10 cellular contexts compared by ENCODE assay signal in genomic region chr16:8863594-8864424, GRCh38. TPM values are rescaled to one million over a fixed set of nuclear protein-coding genes. Genes with fewer than 3 reads are reported as not detected.
DNase-seq lines count a peak whose midpoint lies in the region; ATAC-seq and TF ChIP-seq lines count a peak whose summit lies in the region.
"Had no signal": no experiment of that assay in that cellular context is flagged by ENCODE, and none has a peak within 500 bp of the region (broad histone marks: within the 10 kb centered on the region; RNA-seq: fewer than 3 reads in every experiment).

No MANE protein-coding gene starts in this region.

- H3K27ac ChIP-seq in RWPE1: peak overlapping the region; percentile 92

- TF ChIP-seq POLR2A in GM19193 (IDR thresholded peaks at IDR 0.05; ENCODE audit: extremely low read depth, insufficient read depth, insufficient read length): peak; percentile 6

- ATAC-seq in GM19463 (IDR thresholded peaks at IDR 0.05; ENCODE audit: unreplicated experiment) (no peak), HG02610 (IDR thresholded peaks at IDR 0.05; ENCODE audit: unreplicated experiment) (no peak)

- intact Hi-C loops in head of caudate nucleus (cut with DNase I): loop anchor here (10.0 kb wide), 1 partner anchor 189 kb away; the partner anchor contains the start of gene ABAT

- CTCF ChIA-PET in RWPE1 (lab: Yijun Ruan, JAX): interaction anchor here (0.9 to 1.0 kb wide), 2 partner anchors 16 to 17 kb away, joined by 3 read pairs; no protein-coding TSS in a partner anchor

- no peak for TF ChIP-seq CTCF in RWPE1 (conservative IDR thresholded peaks at IDR 0.05; ENCODE audit: low read depth)

- DNase-seq in RWPE1 (ENCODE audit: low spot score) (no peak), head of caudate nucleus (peak; percentile 77 to 97 (median 90)), renal cortical epithelial cell (ENCODE audit: low read depth) (peak; percentile 58), activated gamma-delta T cell treated with Interleukin-2 at 50 U/mL for 16 hours (no peak), cortex of kidney (lab: John Stamatoyannopoulos, UW) (no peak)
- DNase-seq: activated T-cell treated with anti-CD3 and anti-CD28 coated beads, Interleukin-2, amount 50 U/mL, for 48 hours had no signal

- POLR2A ChIA-PET in RWPE1 (lab: Yijun Ruan, JAX; ENCODE audit: low non-redundant PET): interaction anchor here (1.0 kb wide), 1 partner anchor 9 kb away, joined by 3 read pairs; no protein-coding TSS in a partner anchor

RNA-seq across cellular contexts. Expression of gene CARHSP1, which starts 5.0 kb away (rescaled TPM):
- 125 and 303 TPM in 2 replicates for total RNA-seq in renal cortical epithelial cell

RNA-seq across cellular contexts. Expression of gene LITAFD, which starts 18.3 kb away (rescaled TPM):
- not detected in 2 replicates for total RNA-seq in renal cortical epithelial cell
- total RNA-seq: ovary had no signal

Comparison
In these comparisons a context has a peak if more than half of its experiments do, and no peak if none do; other contexts are left out.
1. DNase-seq: peak in head of caudate nucleus (42 of 42) and renal cortical epithelial cell (single experiment); none in RWPE1 (single experiment), activated gamma-delta T cell treated with Interleukin-2 at 50 U/mL for 16 hours (single experiment) and cortex of kidney (single experiment).